1 cellular context compared by ENCODE assay signal in genomic region chr2:38509947-38510326, GRCh38.
TF ChIP-seq lines count a peak whose summit lies in the region.

No MANE protein-coding gene starts in this region.

TF ChIP-seq in endothelial cell of umbilical vein, 7 proteins besides CTCF, POLR2A, EP300 and RAD21 (continued from another document):
- TF ChIP-seq GATA2 (IDR thresholded peaks at IDR 0.05; ENCODE audit: insufficient read depth, insufficient read length, low read depth, low read length) (no peak), POLR2AphosphoS5 (IDR thresholded peaks at IDR 0.05; ENCODE audit: insufficient read depth, low read depth, low read length) (no peak), MYC (IDR thresholded peaks at IDR 0.05; ENCODE audit: low read depth, low read length) (no peak), JUN (IDR thresholded peaks at IDR 0.05; ENCODE audit: borderline replicate concordance, insufficient read depth, insufficient read length, low read depth) (no peak), FOS (IDR thresholded peaks at IDR 0.05; ENCODE audit: borderline replicate concordance, insufficient read depth, low read length) (no peak)
